Comparison of ENCODE assay signal across 1 cellular context in the genomic region with DNA sequence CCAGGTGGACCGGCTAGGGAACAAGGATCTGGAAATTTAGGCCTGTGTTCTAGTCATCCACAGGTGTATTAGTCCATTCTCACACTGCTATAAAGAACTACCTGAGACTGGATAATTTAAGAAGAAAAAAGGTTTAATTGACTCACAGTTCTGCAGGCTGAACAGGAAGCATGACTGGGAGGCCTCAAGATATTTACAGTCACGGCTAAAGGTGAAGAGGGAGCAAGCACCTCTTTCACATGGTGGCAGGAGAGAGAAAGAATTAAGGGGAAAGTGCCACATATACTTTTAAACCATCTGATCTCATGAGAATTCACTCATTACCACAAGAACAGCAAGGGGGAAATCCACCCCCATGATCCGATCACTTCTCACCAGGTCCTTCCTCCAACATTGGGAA.
TF ChIP-seq lines count a peak whose summit lies in the region.

No MANE protein-coding gene starts in this region.

TF ChIP-seq in GM23338, 12 proteins besides CTCF, POLR2A, EP300 and RAD21 (continued from another document):
- TF ChIP-seq POLR2AphosphoS5 (IDR thresholded peaks at IDR 0.05; ENCODE audit: low read depth) (no peak), EZH2 (IDR thresholded peaks at IDR 0.05; ENCODE audit: low read depth, unreplicated experiment) (no peak), NANOG (IDR thresholded peaks at IDR 0.05; ENCODE audit: borderline replicate concordance) (no peak)
- TF ChIP-seq, protein P1, sequence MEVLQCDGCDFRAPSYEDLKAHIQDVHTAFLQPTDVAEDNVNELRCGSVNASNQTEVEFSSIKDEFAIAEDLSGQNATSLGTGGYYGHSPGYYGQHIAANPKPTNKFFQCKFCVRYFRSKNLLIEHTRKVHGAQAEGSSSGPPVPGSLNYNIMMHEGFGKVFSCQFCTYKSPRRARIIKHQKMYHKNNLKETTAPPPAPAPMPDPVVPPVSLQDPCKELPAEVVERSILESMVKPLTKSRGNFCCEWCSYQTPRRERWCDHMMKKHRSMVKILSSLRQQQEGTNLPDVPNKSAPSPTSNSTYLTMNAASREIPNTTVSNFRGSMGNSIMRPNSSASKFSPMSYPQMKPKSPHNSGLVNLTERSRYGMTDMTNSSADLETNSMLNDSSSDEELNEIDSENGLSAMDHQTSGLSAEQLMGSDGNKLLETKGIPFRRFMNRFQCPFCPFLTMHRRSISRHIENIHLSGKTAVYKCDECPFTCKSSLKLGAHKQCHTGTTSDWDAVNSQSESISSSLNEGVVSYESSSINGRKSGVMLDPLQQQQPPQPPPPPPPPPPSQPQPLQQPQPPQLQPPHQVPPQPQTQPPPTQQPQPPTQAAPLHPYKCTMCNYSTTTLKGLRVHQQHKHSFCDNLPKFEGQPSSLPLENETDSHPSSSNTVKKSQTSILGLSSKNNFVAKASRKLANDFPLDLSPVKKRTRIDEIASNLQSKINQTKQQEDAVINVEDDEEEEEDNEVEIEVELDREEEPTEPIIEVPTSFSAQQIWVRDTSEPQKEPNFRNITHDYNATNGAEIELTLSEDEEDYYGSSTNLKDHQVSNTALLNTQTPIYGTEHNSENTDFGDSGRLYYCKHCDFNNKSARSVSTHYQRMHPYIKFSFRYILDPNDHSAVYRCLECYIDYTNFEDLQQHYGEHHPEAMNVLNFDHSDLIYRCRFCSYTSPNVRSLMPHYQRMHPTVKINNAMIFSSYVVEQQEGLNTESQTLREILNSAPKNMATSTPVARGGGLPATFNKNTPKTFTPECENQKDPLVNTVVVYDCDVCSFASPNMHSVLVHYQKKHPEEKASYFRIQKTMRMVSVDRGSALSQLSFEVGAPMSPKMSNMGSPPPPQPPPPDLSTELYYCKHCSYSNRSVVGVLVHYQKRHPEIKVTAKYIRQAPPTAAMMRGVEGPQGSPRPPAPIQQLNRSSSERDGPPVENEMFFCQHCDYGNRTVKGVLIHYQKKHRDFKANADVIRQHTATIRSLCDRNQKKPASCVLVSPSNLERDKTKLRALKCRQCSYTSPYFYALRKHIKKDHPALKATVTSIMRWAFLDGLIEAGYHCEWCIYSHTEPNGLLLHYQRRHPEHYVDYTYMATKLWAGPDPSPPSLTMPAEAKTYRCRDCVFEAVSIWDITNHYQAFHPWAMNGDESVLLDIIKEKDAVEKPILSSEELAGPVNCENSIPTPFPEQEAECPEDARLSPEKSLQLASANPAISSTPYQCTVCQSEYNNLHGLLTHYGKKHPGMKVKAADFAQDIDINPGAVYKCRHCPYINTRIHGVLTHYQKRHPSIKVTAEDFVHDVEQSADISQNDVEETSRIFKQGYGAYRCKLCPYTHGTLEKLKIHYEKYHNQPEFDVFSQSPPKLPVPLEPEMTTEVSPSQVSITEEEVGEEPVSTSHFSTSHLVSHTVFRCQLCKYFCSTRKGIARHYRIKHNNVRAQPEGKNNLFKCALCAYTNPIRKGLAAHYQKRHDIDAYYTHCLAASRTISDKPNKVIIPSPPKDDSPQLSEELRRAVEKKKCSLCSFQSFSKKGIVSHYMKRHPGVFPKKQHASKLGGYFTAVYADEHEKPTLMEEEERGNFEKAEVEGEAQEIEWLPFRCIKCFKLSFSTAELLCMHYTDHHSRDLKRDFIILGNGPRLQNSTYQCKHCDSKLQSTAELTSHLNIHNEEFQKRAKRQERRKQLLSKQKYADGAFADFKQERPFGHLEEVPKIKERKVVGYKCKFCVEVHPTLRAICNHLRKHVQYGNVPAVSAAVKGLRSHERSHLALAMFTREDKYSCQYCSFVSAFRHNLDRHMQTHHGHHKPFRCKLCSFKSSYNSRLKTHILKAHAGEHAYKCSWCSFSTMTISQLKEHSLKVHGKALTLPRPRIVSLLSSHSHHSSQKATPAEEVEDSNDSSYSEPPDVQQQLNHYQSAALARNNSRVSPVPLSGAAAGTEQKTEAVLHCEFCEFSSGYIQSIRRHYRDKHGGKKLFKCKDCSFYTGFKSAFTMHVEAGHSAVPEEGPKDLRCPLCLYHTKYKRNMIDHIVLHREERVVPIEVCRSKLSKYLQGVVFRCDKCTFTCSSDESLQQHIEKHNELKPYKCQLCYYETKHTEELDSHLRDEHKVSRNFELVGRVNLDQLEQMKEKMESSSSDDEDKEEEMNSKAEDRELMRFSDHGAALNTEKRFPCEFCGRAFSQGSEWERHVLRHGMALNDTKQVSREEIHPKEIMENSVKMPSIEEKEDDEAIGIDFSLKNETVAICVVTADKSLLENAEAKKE (CRISPR knock-in tag; IDR thresholded peaks at IDR 0.05): no peak
